9 cellular contexts compared by ENCODE assay signal in genomic region chr12:27128865-27129264, GRCh38. TPM values are rescaled to one million over a fixed set of nuclear protein-coding genes. Genes with fewer than 3 reads are reported as not detected.
"Had no signal": no experiment of that assay in that cellular context is flagged by ENCODE, and none has a peak within 500 bp of the region (broad histone marks: within the 10 kb centered on the region; RNA-seq: fewer than 3 reads in every experiment).

No MANE protein-coding gene starts in this region.

RNA-seq across cellular contexts. Expression of gene C12orf71, which starts 46.5 kb away (rescaled TPM):
- total RNA-seq: LHCN-M2, MCF 10A, NCI-H460, OCI-LY7, PC-9, Right ventricle myocardium inferior, RPMI7951, SJCRH30, SK-MEL-5 had no signal
